Comparison of ENCODE assay signal across 8 cellular contexts in genomic region chr2:189581354-189582139, GRCh38. TPM values are rescaled to one million over a fixed set of nuclear protein-coding genes. Genes with fewer than 3 reads are reported as not detected.
A peak's percentile ranks its signal among the peaks of the same experiment; 100 is the strongest.
DNase-seq lines count a peak whose midpoint lies in the region; ATAC-seq and TF ChIP-seq lines count a peak whose summit lies in the region.

No MANE protein-coding gene starts in this region.

- DNase-seq in Caco-2: peak; percentile 86 to 93
- DNase-seq in activated effector memory CD4-positive, alpha-beta T cell treated with Interleukin-2 at 50 U/mL for 16 hours: peak; percentile 1
- DNase-seq in right cardiac atrium: peak in 1 of 3 donors; percentile 60
- DNase-seq in gastrocnemius medialis: no peak
- DNase-seq in NCI-H2171 (lab: John Stamatoyannopoulos, UW): no peak
- DNase-seq in activated CD4-positive, CD25-positive, alpha-beta regulatory T cell treated with anti-CD3 and anti-CD28 coated beads, Interleukin-2, amount 50 U/mL, for 72 hours: no peak
- no peak for DNase-seq in activated CD4-positive, CD25-positive, alpha-beta regulatory T cell (lab: John Stamatoyannopoulos, UW)

- peak overlapping the region; percentile 99 for H3K4me3 Mint-ChIP-seq in Caco-2 (ENCODE audit: unreplicated experiment)

- 21% methylated on average over 22 of the region's 22 CpGs for WGBS in right cardiac atrium

- in situ Hi-C loops in gastrocnemius medialis (cut with MboI; ENCODE audit: low sequenced_read_pairs in 4 of 4): no loop called here

- peaks cover 25% of the 10 kb centered on the region for H3K36me3 Mint-ChIP-seq in Caco-2 (ENCODE audit: insufficient read depth, unreplicated experiment)

- no peak for TF ChIP-seq POLR2A in gastrocnemius medialis (IDR thresholded peaks at IDR 0.05)

- H3K36me3 ChIP-seq in Caco-2 (ENCODE audit: control insufficient read depth, insufficient read depth, low read length) (no peaks in the 10 kb centered on the region), gastrocnemius medialis (no peaks in the 10 kb centered on the region)

- ATAC-seq in HG03432 (IDR thresholded peaks at IDR 0.05; ENCODE audit: unreplicated experiment) (peak; percentile 13), right cardiac atrium (peak; percentile 22 to 31), gastrocnemius medialis (peak; percentile 30 to 31)

- H3K4me1 Mint-ChIP-seq in Caco-2 (ENCODE audit: low read depth, unreplicated experiment): peaks cover 46% of the 10 kb centered on the region

- H3K27ac ChIP-seq in right cardiac atrium (ENCODE audit: low read length) (peak overlapping the region; percentile 99), gastrocnemius medialis (peak overlapping the region; percentile 87 to 93 (median 89))

- H3K27me3 Mint-ChIP-seq in Caco-2 (ENCODE audit: insufficient read depth, unreplicated experiment): no peaks in the 10 kb centered on the region

- H3K9me3 ChIP-seq in Caco-2 (no peaks in the 10 kb centered on the region), right cardiac atrium (ENCODE audit: control insufficient read depth, low read length) (no peaks in the 10 kb centered on the region), gastrocnemius medialis (no peaks in the 10 kb centered on the region)

- intact Hi-C loops in Caco-2 (cut with micrococcal nuclease; ENCODE audit: unreplicated experiment): loop anchor here (1.0 to 10.0 kb wide), 4 partner anchors 18 to 183 kb away; partner anchors contain the start of gene OSGEPL1
- intact Hi-C loops in right cardiac atrium (cut with DNase I): no loop called here
- intact Hi-C loops in gastrocnemius medialis (cut with DNase I; ENCODE audit: low total_unique reads): loop anchor here (2.0 to 5.0 kb wide), 3 partner anchors 31 to 139 kb away; partner anchors contain the start of gene WDR75

- no peak for TF ChIP-seq CTCF in Caco-2 (IDR thresholded peaks at IDR 0.05; ENCODE audit: insufficient read depth in 1 of 2, low read depth in 1 of 2, low read length in 1 of 2, severe bottlenecking in 1 of 2, unreplicated experiment in 1 of 2)
- no peak for TF ChIP-seq CTCF in gastrocnemius medialis (IDR thresholded peaks at IDR 0.05 in 4 of 5, conservative IDR thresholded peaks at IDR 0.05 in 1 of 5)

- H3K4me1 ChIP-seq in Caco-2 (peaks cover 50% of the 10 kb centered on the region), right cardiac atrium (ENCODE audit: control insufficient read depth, insufficient read depth, low read length) (peaks cover 5% of the 10 kb centered on the region), gastrocnemius medialis (peaks cover 34 to 37% of the 10 kb centered on the region in 2 donors)

- H3K27ac Mint-ChIP-seq in Caco-2 (ENCODE audit: unreplicated experiment): peak overlapping the region; percentile 88

- CTCF ChIA-PET in Caco-2 (lab: Charles Lee): interaction anchor here (1.0 to 2.3 kb wide), 5 partner anchors 17 to 79 kb away, joined by 4 to 15 read pairs (median 7); no protein-coding TSS in a partner anchor

- no peaks in the 10 kb centered on the region for H3K9me3 Mint-ChIP-seq in Caco-2 (ENCODE audit: unreplicated experiment)

- POLR2A ChIA-PET in Caco-2 (lab: Charles Lee): interaction anchor here (0.9 to 3.5 kb wide), 6 partner anchors 26 to 181 kb away, joined by 3 to 14 read pairs (median 3); partner anchors contain the start of genes ANKAR and OSGEPL1

- H3K4me3 ChIP-seq in Caco-2 (ENCODE audit: low read depth, low read length): peak overlapping the region; percentile 66
- H3K4me3 ChIP-seq in right cardiac atrium (ENCODE audit: low read length): peak overlapping the region; percentile 79
- peak overlapping the region; percentile 66 to 93 (median 79) for H3K4me3 ChIP-seq in gastrocnemius medialis

- H3K27me3 ChIP-seq in Caco-2 (replicated peaks; ENCODE audit: control insufficient read depth, insufficient read depth, low read length) (no peaks in the 10 kb centered on the region), right cardiac atrium (ENCODE audit: control insufficient read depth, insufficient read depth) (no peaks in the 10 kb centered on the region), gastrocnemius medialis (no peaks in the 10 kb centered on the region)

- no TSS peak for BruUV-seq in Caco-2 (replicated peaks; lab: Mats Ljungman, UMichigan)

RNA-seq across cellular contexts. Expression of gene SLC40A1, which starts 1.0 kb away (rescaled TPM):
- total RNA-seq in Caco-2 (2022) (78.1 and 109 TPM in 2 replicates), right cardiac atrium (10 to 100 TPM; 50.5 to 86.9 (median 73.9) TPM), gastrocnemius medialis (10 to 100 TPM; 24.8 to 81.8 (median 37.4) TPM)
- polyA plus RNA-seq in right cardiac atrium: 32.2 TPM

Comparison
In these comparisons a context has a peak if more than half of its experiments do, and no peak if none do; other contexts are left out.
1. DNase-seq: peak in Caco-2 (2 of 2) and activated effector memory CD4-positive, alpha-beta T cell treated with Interleukin-2 at 50 U/mL for 16 hours (single experiment); none in gastrocnemius medialis (0 of 2), NCI-H2171 (single experiment), activated CD4-positive, CD25-positive, alpha-beta regulatory T cell treated with anti-CD3 and anti-CD28 coated beads, Interleukin-2, amount 50 U/mL, for 72 hours (single experiment) and activated CD4-positive, CD25-positive, alpha-beta regulatory T cell (0 of 4).
2. intact Hi-C loops: an anchor here in Caco-2 (1.0 to 10.0 kb wide) and gastrocnemius medialis (2.0 to 5.0 kb wide); none called in right cardiac atrium.
3. Peak in every context shown above with its lines, with median percentiles within 50 percentile points of each other: H3K4me3 ChIP-seq and ATAC-seq.